Comparison of ENCODE assay signal across 32 cellular contexts in genomic region chr10:25698638-25699037, GRCh38.
"Had no signal": no experiment of that assay in that cellular context is flagged by ENCODE, and none has a peak within 500 bp of the region (broad histone marks: within the 10 kb centered on the region; RNA-seq: fewer than 3 reads in every experiment).

No MANE protein-coding gene starts in this region.

- ATAC-seq: activated CD4-positive, alpha-beta T cell treated with anti-CD3 and anti-CD28 coated beads for 36 hours; activated CD8-positive, alpha-beta T cell treated with anti-CD3 and anti-CD28 coated beads, Interleukin-2, amount 10 ng/mL, durations not matched to agents 7 days and 5 days; activated naive CD8-positive, alpha-beta T cell treated with anti-CD3 and anti-CD28 coated beads, Interleukin-2, amount 50 U/mL, for 24 hours; PC-3; Right ventricle myocardium inferior; WTC11 had no signal

- H3K36me3 Mint-ChIP-seq: activated naive CD4-positive, alpha-beta T cell treated with anti-CD3 and anti-CD28 coated beads, Interleukin-2, amount 10 ng/mL, durations not matched to agents 7 days and 5 days; activated naive CD8-positive, alpha-beta T cell; brain; WTC11 had no signal

- H3K36me3 ChIP-seq: Peyer's patch had no signal

- H3K27me3 Mint-ChIP-seq: activated naive CD8-positive, alpha-beta T cell treated with anti-CD3 and anti-CD28 coated beads, Interleukin-2, amount 50 U/mL, for 24 hours; brain had no signal

- H3K27me3 ChIP-seq: Peyer's patch had no signal

- H3K27ac ChIP-seq: KMS-11, Peyer's patch, RWPE1 had no signal

- DNase-seq: activated CD4-positive, alpha-beta T cell treated with anti-CD3 and anti-CD28 coated beads for 36 hours; activated CD4-positive, alpha-beta T cell treated with anti-CD3 and anti-CD28 coated beads, Interleukin-2, amount 10 ng/mL, durations not matched to agents 7 days and 5 days; activated CD4-positive, alpha-beta T cell treated with anti-CD3 and anti-CD28 coated beads, Interleukin-2, amount 50 U/mL, for 48 hours; activated CD8-positive, alpha-beta T cell treated with anti-CD3 and anti-CD28 coated beads, Interleukin-2, amount 10 ng/mL, durations not matched to agents 7 days and 5 days; activated naive CD4-positive, alpha-beta T cell treated with anti-CD3 and anti-CD28 coated beads, Interleukin-2, amount 10 ng/mL, durations not matched to agents 7 days and 5 days; activated naive CD8-positive, alpha-beta T cell treated with anti-CD3 and anti-CD28 coated beads, Interleukin-2, amount 50 U/mL, for 24 hours; activated T-cell treated with anti-CD3 and anti-CD28 coated beads, Interleukin-2, amount 50 U/mL, for 24 hours; anterior cingulate cortex; caudate nucleus; MM.1S; MV-4-11; NCI-H1092; NCI-H1436 treated with DMSO at 0.1 percent for 48 hours; NCI-H1694 treated with DMSO at 0.1 percent for 48 hours; NCI-H2029; NCI-H446; NCI-H510A treated with DMSO at 0.1 percent for 48 hours; NCI-H526 treated with DMSO at 0.1 percent for 48 hours; NK-92 treated with Interleukin-12 subunit alpha and Interleukin-12 subunit beta, amount 100 ng/mL, for 24 hours; PC-3; Peyer's patch; SW 1271; T-helper 1 cell; T-helper 2 cell; T-helper 9 cell had no signal

- H3K9me3 Mint-ChIP-seq: activated CD4-positive, alpha-beta T cell treated with anti-CD3 and anti-CD28 coated beads, Interleukin-2, amount 10 ng/mL, durations not matched to agents 7 days and 5 days; activated naive CD4-positive, alpha-beta T cell treated with anti-CD3 and anti-CD28 coated beads, Interleukin-2, amount 10 ng/mL, durations not matched to agents 7 days and 5 days; activated naive CD8-positive, alpha-beta T cell treated with anti-CD3 and anti-CD28 coated beads, Interleukin-2, amount 50 U/mL, for 24 hours; activated T-cell treated with anti-CD3 and anti-CD28 coated beads, Interleukin-2, amount 50 U/mL, for 24 hours; activated T-helper 1 cell treated with anti-CD3 and anti-CD28 coated beads, Interleukin-12 subunit alpha, Interleukin-12 subunit beta, Interleukin-2, Interleukin-4 antibody, amounts not matched to agents 30 ng/mL and 10 ng/mL and 1 ng/mL, durations not matched to agents 14 hours and 24 hours and 36 hours; brain; WTC11 had no signal

- H3K27ac Mint-ChIP-seq: activated CD4-positive, alpha-beta T cell treated with anti-CD3 and anti-CD28 coated beads for 36 hours; activated CD4-positive, alpha-beta T cell treated with anti-CD3 and anti-CD28 coated beads, Interleukin-2, amount 10 ng/mL, durations not matched to agents 7 days and 5 days; activated CD8-positive, alpha-beta T cell treated with anti-CD3 and anti-CD28 coated beads, Interleukin-2, amount 10 ng/mL, durations not matched to agents 7 days and 5 days; activated naive CD4-positive, alpha-beta T cell treated with anti-CD3 and anti-CD28 coated beads, Interleukin-2, amount 10 ng/mL, durations not matched to agents 7 days and 5 days; activated naive CD8-positive, alpha-beta T cell; activated naive CD8-positive, alpha-beta T cell treated with anti-CD3 and anti-CD28 coated beads, Interleukin-2, amount 50 U/mL, for 24 hours; activated T-cell treated with anti-CD3 and anti-CD28 coated beads, Interleukin-2, amount 50 U/mL, for 24 hours; activated T-helper 1 cell treated with anti-CD3 and anti-CD28 coated beads, Interleukin-12 subunit alpha, Interleukin-12 subunit beta, Interleukin-2, Interleukin-4 antibody, amounts not matched to agents 30 ng/mL and 10 ng/mL and 1 ng/mL, durations not matched to agents 14 hours and 24 hours and 36 hours; brain; WTC11 had no signal

- H3K9me3 ChIP-seq: Peyer's patch had no signal

- H3K4me3 Mint-ChIP-seq: activated CD4-positive, alpha-beta T cell treated with anti-CD3 and anti-CD28 coated beads for 36 hours; activated CD4-positive, alpha-beta T cell treated with anti-CD3 and anti-CD28 coated beads, Interleukin-2, amount 10 ng/mL, durations not matched to agents 7 days and 5 days; activated CD8-positive, alpha-beta T cell treated with anti-CD3 and anti-CD28 coated beads, Interleukin-2, amount 10 ng/mL, durations not matched to agents 7 days and 5 days; activated naive CD4-positive, alpha-beta T cell treated with anti-CD3 and anti-CD28 coated beads, Interleukin-2, amount 10 ng/mL, durations not matched to agents 7 days and 5 days; activated naive CD8-positive, alpha-beta T cell; activated naive CD8-positive, alpha-beta T cell treated with anti-CD3 and anti-CD28 coated beads, Interleukin-2, amount 50 U/mL, for 24 hours; activated T-cell treated with anti-CD3 and anti-CD28 coated beads, Interleukin-2, amount 50 U/mL, for 24 hours; activated T-helper 1 cell treated with anti-CD3 and anti-CD28 coated beads, Interleukin-12 subunit alpha, Interleukin-12 subunit beta, Interleukin-2, Interleukin-4 antibody, amounts not matched to agents 30 ng/mL and 10 ng/mL and 1 ng/mL, durations not matched to agents 14 hours and 24 hours and 36 hours; brain; WTC11 had no signal

- H3K4me1 Mint-ChIP-seq: activated CD4-positive, alpha-beta T cell treated with anti-CD3 and anti-CD28 coated beads for 36 hours; activated CD4-positive, alpha-beta T cell treated with anti-CD3 and anti-CD28 coated beads, Interleukin-2, amount 10 ng/mL, durations not matched to agents 7 days and 5 days; activated naive CD4-positive, alpha-beta T cell treated with anti-CD3 and anti-CD28 coated beads, Interleukin-2, amount 10 ng/mL, durations not matched to agents 7 days and 5 days had no signal

- H3K4me3 ChIP-seq: Peyer's patch had no signal
